Comparison of ENCODE assay signal across 17 cellular contexts in genomic region chr3:140378571-140379340, GRCh38.
DNase-seq lines count a peak whose midpoint lies in the region; ATAC-seq and TF ChIP-seq lines count a peak whose summit lies in the region.
"Had no signal": no experiment of that assay in that cellular context is flagged by ENCODE, and none has a peak within 500 bp of the region (broad histone marks: within the 10 kb centered on the region; RNA-seq: fewer than 3 reads in every experiment).

No MANE protein-coding gene starts in this region.

- WGBS in mesendoderm (ENCODE audit: extremely low coverage, insufficient coverage, low lambda C conversion rate) = no CpG with 5 or more reads among the region's 3 CpGs

- H2AK5ac ChIP-seq in mesendoderm (ENCODE audit: low read length) = no peak overlapping the region

- no peak overlapping the region for H2BK15ac ChIP-seq in mesendoderm (replicated peaks; ENCODE audit: low read depth)

- DNase-seq in Daoy (ENCODE audit: low read depth) (peak; percentile 6), NCI-H226 (peak; percentile 36), epithelial cell of esophagus (ENCODE audit: low read depth) (peak; percentile 10), mesendoderm (peak; percentile 3), cortex of kidney (lab: John Stamatoyannopoulos, UW) (no peak)
- DNase-seq: CD8-positive, alpha-beta memory T cell; GF-D8; H7; NCI-H1436; NCI-H2029 treated with DMSO at 0.1 percent for 48 hours; NCI-H82 had no signal

- H3K4me1 ChIP-seq in mesendoderm (ENCODE audit: control insufficient read depth, low read depth, low read length) = no peaks in the 10 kb centered on the region
- H3K4me1 ChIP-seq: A549 had no signal

- H3K56ac ChIP-seq in mesendoderm (ENCODE audit: low read length) = no peak overlapping the region

- ATAC-seq in HG03025 (IDR thresholded peaks at IDR 0.05; ENCODE audit: low FRiP score, unreplicated experiment) (no peak), HG02870 (IDR thresholded peaks at IDR 0.05; ENCODE audit: unreplicated experiment) (no peak), GM21737 (IDR thresholded peaks at IDR 0.05; ENCODE audit: unreplicated experiment) (no peak)
- ATAC-seq: A549, Right ventricle myocardium inferior had no signal

- no peaks in the 10 kb centered on the region for H3K36me3 ChIP-seq in mesendoderm (ENCODE audit: control insufficient read depth, insufficient read depth, low read length)
- H3K36me3 ChIP-seq: BLaER1 treated with 17β-estradiol and CSF1 and Interleukin-3, amounts not matched to agents 10 nM and 100 nM had no signal

- H3K79me1 ChIP-seq in mesendoderm (ENCODE audit: low read length) = no peaks in the 10 kb centered on the region

- H3K18ac ChIP-seq in mesendoderm (ENCODE audit: low read length) = no peak overlapping the region

- H4K8ac ChIP-seq in mesendoderm (ENCODE audit: low read depth, low read length) = no peak overlapping the region

- no peak overlapping the region for H3K4ac ChIP-seq in mesendoderm (ENCODE audit: low read depth, low read length)

- H4K5ac ChIP-seq in mesendoderm (ENCODE audit: low read length) = no peak overlapping the region

- no peak overlapping the region for H3K9ac ChIP-seq in mesendoderm (ENCODE audit: low read length)
- H3K9ac ChIP-seq: BLaER1 treated with 17β-estradiol and CSF1 and Interleukin-3, amounts not matched to agents 10 nM and 100 nM had no signal

- H2BK120ac ChIP-seq in mesendoderm (ENCODE audit: low read depth, low read length) = no peak overlapping the region

- H3K4me3 ChIP-seq in epithelial cell of esophagus (ENCODE audit: low read length) (no peak overlapping the region), mesendoderm (ENCODE audit: low read length) (no peak overlapping the region)
- H3K4me3 ChIP-seq: A549; BLaER1 treated with 17β-estradiol and CSF1 and Interleukin-3, amounts not matched to agents 10 nM and 100 nM had no signal

- H3K4me2 ChIP-seq in mesendoderm (ENCODE audit: low read length) = no peak overlapping the region
- H3K4me2 ChIP-seq: A549; BLaER1 treated with 17β-estradiol and CSF1 and Interleukin-3, amounts not matched to agents 10 nM and 100 nM had no signal

- no peak overlapping the region for H3K23ac ChIP-seq in mesendoderm (ENCODE audit: low read length)

- no peaks in the 10 kb centered on the region for H3K79me2 ChIP-seq in mesendoderm (ENCODE audit: control insufficient read depth, insufficient read depth, low read length)

- H3K27ac ChIP-seq in mesendoderm (ENCODE audit: low read depth, low read length) = no peak overlapping the region
- H3K27ac ChIP-seq: A549; BLaER1 treated with 17β-estradiol and CSF1 and Interleukin-3, amounts not matched to agents 10 nM and 100 nM had no signal

- no peak for TF ChIP-seq CTCF in epithelial cell of esophagus (IDR thresholded peaks at IDR 0.05; ENCODE audit: insufficient read depth, low read depth, low read length, missing control alignments)

- no peak overlapping the region for H2BK5ac ChIP-seq in mesendoderm (ENCODE audit: low read length)

- H3K27me3 ChIP-seq in mesendoderm (ENCODE audit: insufficient read depth, low read length, poor library complexity) = no peaks in the 10 kb centered on the region
- H3K27me3 ChIP-seq: BLaER1 treated with 17β-estradiol and CSF1 and Interleukin-3, amounts not matched to agents 10 nM and 100 nM had no signal
